Comparison of ENCODE assay signal across 8 cellular contexts in the genomic region with DNA sequence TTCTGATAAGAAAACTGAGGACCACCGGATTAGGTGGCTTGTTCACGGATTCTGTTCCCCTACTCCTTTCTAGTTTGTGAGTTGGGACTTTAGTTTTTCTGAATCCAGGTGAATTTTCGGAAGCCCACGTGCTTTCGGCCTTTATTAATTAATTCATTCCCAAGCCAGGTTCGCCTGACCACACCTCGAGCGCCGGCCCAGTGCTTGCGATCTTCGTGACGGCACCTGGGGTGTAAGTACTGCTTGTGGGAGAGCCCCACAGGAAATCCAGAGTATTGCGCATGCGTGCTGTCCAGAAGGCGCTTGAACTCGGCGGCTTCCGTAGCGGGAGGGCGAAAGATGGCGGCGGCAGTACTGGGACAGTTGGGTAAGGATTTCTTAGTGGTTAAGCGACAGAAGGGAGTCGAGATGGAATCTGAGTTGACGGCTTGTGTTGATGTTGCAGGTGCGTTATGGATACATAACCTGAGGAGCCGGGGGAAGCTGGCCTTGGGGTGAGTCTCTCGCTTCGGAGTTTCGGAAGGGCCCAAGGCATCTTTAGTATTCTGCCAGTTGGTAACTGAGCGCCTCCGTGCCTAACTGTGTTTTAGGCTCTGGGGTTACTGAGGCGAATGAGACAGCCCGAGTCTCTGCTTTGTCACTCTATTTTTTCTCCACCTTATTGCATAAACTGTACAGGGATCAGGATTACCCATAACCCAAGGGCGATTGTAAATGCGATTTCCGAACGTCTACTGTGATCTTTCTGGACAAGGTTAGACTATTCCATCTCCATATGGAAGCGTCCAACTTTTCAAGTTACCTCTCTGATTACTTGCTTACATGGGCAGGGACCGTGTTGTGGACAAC. TPM values are rescaled to one million over a fixed set of nuclear protein-coding genes. Genes with fewer than 3 reads are reported as not detected.
DNase-seq lines count a peak whose midpoint lies in the region; ATAC-seq lines count a peak whose summit lies in the region.

TSS of gene MRPL22 (plus strand) at position 302 of the 849 bp plus-strand sequence. CDS start at position 340, 38 bp downstream.

- WGBS in aorta, 2 donors, result 1% methylated on average over 40 of the region's 40 CpGs

- ATAC-seq in GM18508 (IDR thresholded peaks at IDR 0.05; ENCODE audit: insufficient read depth, unreplicated experiment) (peak; percentile 41), HG03025 (IDR thresholded peaks at IDR 0.05; ENCODE audit: low FRiP score, unreplicated experiment) (peak; percentile 43), aorta (ENCODE audit: low FRiP score) (peak; percentile 92)

- peak within 1 kb of the TSS; percentile 85 to 95 for H3K4me3 ChIP-seq in aorta (ENCODE audit: low read length in 2 of 2)

- H3K27ac ChIP-seq in aorta (ENCODE audit: low read depth in 1 of 2, low read length in 2 of 2), result peak within 1 kb of the TSS in 1 of 2 donors; percentile 48

- H3K9me3 ChIP-seq in aorta (ENCODE audit: control insufficient read depth, low read length), result no peaks in the 10 kb centered on the region

- H3K36me3 ChIP-seq in aorta (ENCODE audit: control insufficient read depth in 1 of 2, insufficient read depth in 2 of 2, low read length in 1 of 2), result no peaks in the 10 kb centered on the region

- DNase-seq in NCI-H2081 treated with DMSO at 0.1 percent for 48 hours (lab: John Stamatoyannopoulos, UW), result peak; percentile 85
- DNase-seq in T1000 (lab: John Stamatoyannopoulos, UW), result peak; percentile 81
- peak; percentile 96 for DNase-seq in astrocyte of the hippocampus (ENCODE audit: low read depth, low spot score)
- DNase-seq in hippocampal formation (lab: John Stamatoyannopoulos, UW), result peak; percentile 75 to 88
- DNase-seq in renal cortical epithelial cell (ENCODE audit: low read depth), result peak; percentile 90
- DNase-seq in aorta, result peak; percentile 95 to 97

- H3K27me3 ChIP-seq in aorta (ENCODE audit: control insufficient read depth in 1 of 2, insufficient read depth in 2 of 2, low read length in 1 of 2), result no peaks in the 10 kb centered on the region

- no peaks in the 10 kb centered on the region for H3K4me1 ChIP-seq in aorta (ENCODE audit: control insufficient read depth in 1 of 2, insufficient read depth in 2 of 2, low read length in 2 of 2)

- intact Hi-C loops in aorta (cut with DNase I), result no loop called here

RNA-seq across cellular contexts. Expression of gene MRPL22, which starts in this region (rescaled TPM):
- total RNA-seq in renal cortical epithelial cell, result 17.6 and 36.6 TPM in 2 replicates
- total RNA-seq in aorta, result 10 to 100 TPM; 27.8 to 34.8 TPM
- 10 to 100 TPM; 27.9 to 34.9 TPM for polyA plus RNA-seq in aorta

Comparison
In these comparisons a context has a peak if more than half of its experiments do, and no peak if none do; other contexts are left out.
1. ATAC-seq: peak in every context shown above with its lines; median percentile 92 in aorta; 43 in HG03025; 41 in GM18508.